Comparison of ENCODE assay signal across 18 cellular contexts in the genomic region with DNA sequence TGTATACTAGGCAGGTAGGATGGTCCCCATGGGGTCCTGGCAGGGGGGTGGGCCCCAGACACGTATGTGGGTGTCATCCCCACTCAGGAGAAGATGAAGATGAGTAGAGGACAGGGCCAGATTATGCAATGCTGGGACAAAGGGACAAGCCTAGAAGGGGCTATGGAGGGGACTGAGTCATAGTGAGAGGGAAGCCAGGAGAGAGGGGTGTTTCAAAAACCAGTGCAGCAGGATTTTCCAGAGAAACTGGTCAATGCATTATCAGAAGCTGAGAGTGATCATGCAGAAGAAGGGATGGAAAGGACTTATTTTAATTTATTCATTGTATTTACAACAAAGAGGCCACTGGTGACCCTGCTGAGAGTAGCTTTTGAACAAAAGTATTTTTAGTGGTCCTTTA.
DNase-seq lines count a peak whose midpoint lies in the region; ATAC-seq and TF ChIP-seq lines count a peak whose summit lies in the region.
"Had no signal": no experiment of that assay in that cellular context is flagged by ENCODE, and none has a peak within 500 bp of the region (broad histone marks: within the 10 kb centered on the region; RNA-seq: fewer than 3 reads in every experiment).

No MANE protein-coding gene starts in this region.

- H4K20me1 ChIP-seq in mammary epithelial cell (ENCODE audit: insufficient read depth, low read length) (no peaks in the 10 kb centered on the region), PC-3 (ENCODE audit: low read length) (no peaks in the 10 kb centered on the region)

- H3K4me1 ChIP-seq in mammary epithelial cell (ENCODE audit: insufficient read depth, low read length) (no peaks in the 10 kb centered on the region), PC-3 (ENCODE audit: insufficient read depth, low read length) (peaks cover 17% of the 10 kb centered on the region), foreskin keratinocyte (no peaks in the 10 kb centered on the region), mucosa of descending colon (ENCODE audit: low read depth) (no peaks in the 10 kb centered on the region)
- H3K4me1 ChIP-seq: Caco-2 had no signal

- in situ Hi-C loops in mammary epithelial cell (cut with MboI; ENCODE audit: low sequenced_read_pairs in 2 of 2), result no loop called here

- no peaks in the 10 kb centered on the region for H3K36me3 Mint-ChIP-seq in MCF 10A (ENCODE audit: insufficient read depth, unreplicated experiment)

- H3K4me3 Mint-ChIP-seq in MCF 10A (ENCODE audit: unreplicated experiment), result no peak overlapping the region
- H3K4me3 Mint-ChIP-seq: B cell had no signal

- H3F3A ChIP-seq in PC-3 (ENCODE audit: low read length, unreplicated experiment), result no peaks in the 10 kb centered on the region

- BruUV-seq in mammary epithelial cell (replicated peaks; lab: Mats Ljungman, UMichigan), result no TSS peak
- no TSS peak for BruUV-seq in MCF 10A (replicated peaks; lab: Mats Ljungman, UMichigan)
- BruUV-seq in PC-3 (replicated peaks; lab: Mats Ljungman, UMichigan), result no TSS peak

- H3K9me2 ChIP-seq in PC-3 (replicated peaks; ENCODE audit: low read length), result no peaks in the 10 kb centered on the region
- H3K9me2 ChIP-seq: SK-N-SH had no signal

- no peaks in the 10 kb centered on the region for H3K27me3 Mint-ChIP-seq in MCF 10A (ENCODE audit: insufficient read depth, unreplicated experiment)
- H3K27me3 Mint-ChIP-seq: B cell had no signal

- H3K9me3 ChIP-seq in mammary epithelial cell (replicated peaks; ENCODE audit: insufficient read depth, low read length), result no peaks in the 10 kb centered on the region
- H3K9me3 ChIP-seq in PC-3 (ENCODE audit: low read length), result no peaks in the 10 kb centered on the region
- H3K9me3 ChIP-seq in mucosa of descending colon, result no peaks in the 10 kb centered on the region
- H3K9me3 ChIP-seq: Caco-2, SK-N-SH had no signal

- H3K27me3 ChIP-seq in mammary epithelial cell (ENCODE audit: insufficient read depth, low read length) (no peaks in the 10 kb centered on the region), PC-3 (ENCODE audit: low read length) (no peaks in the 10 kb centered on the region), foreskin keratinocyte (no peaks in the 10 kb centered on the region)

- H2AFZ ChIP-seq in mammary epithelial cell (ENCODE audit: low read depth, low read length) (no peak overlapping the region), PC-3 (ENCODE audit: low read length) (no peak overlapping the region)

- H3K27ac ChIP-seq in mammary epithelial cell (ENCODE audit: insufficient read depth, low read depth, low read length) (no peak overlapping the region), PC-3 (ENCODE audit: low read length) (no peak overlapping the region), foreskin keratinocyte (no peak overlapping the region)

- peak; percentile 35 for DNase-seq in mammary epithelial cell
- no peak for DNase-seq in MCF 10A (ENCODE audit: unreplicated experiment)
- DNase-seq in PC-3, result peak; percentile 90
- DNase-seq in foreskin keratinocyte, result peak in 1 of 2 donors; percentile 18
- no peak for DNase-seq in mucosa of descending colon
- no peak for DNase-seq in GOT3 (lab: John Stamatoyannopoulos, UW)
- DNase-seq: Caco-2, KG1, MV-4-11, NCI-H1694 treated with DMSO at 0.1 percent for 48 hours, NCI-H2171, NCI-H446 treated with DMSO at 0.1 percent for 48 hours, NCI-H69, SHP77 treated with DMSO at 0.1 percent for 48 hours, SK-N-SH had no signal

- CTCF ChIA-PET in mammary epithelial cell (lab: Charles Lee; ENCODE audit: low non-redundant PET), result no interaction called here
- CTCF ChIA-PET in MCF 10A (lab: Yijun Ruan, JAX), result interaction anchor here (1.3 kb wide), 1 partner anchor 144 kb away, joined by 6 read pairs; no protein-coding TSS in a partner anchor
- CTCF ChIA-PET in PC-3 (lab: Charles Lee), result no interaction called here

- H3K9ac ChIP-seq in mammary epithelial cell (ENCODE audit: insufficient read depth, low read length) (no peak overlapping the region), PC-3 (ENCODE audit: low read length) (no peak overlapping the region)
- H3K9ac ChIP-seq: SK-N-SH had no signal

- H3K36me3 ChIP-seq in mammary epithelial cell (ENCODE audit: insufficient read depth, low read length) (no peaks in the 10 kb centered on the region), PC-3 (ENCODE audit: low read depth, low read length) (no peaks in the 10 kb centered on the region), mucosa of descending colon (ENCODE audit: low read depth) (no peaks in the 10 kb centered on the region)

- no peak overlapping the region for H3K4me3 ChIP-seq in mammary epithelial cell (replicated peaks in 1 of 3; ENCODE audit: insufficient read depth in 1 of 3, low read depth in 2 of 3, low read length in 3 of 3)
- no peak overlapping the region for H3K4me3 ChIP-seq in PC-3 (ENCODE audit: low read length)
- H3K4me3 ChIP-seq in mucosa of descending colon, result no peak overlapping the region

- no peak overlapping the region for H3K27ac Mint-ChIP-seq in MCF 10A (ENCODE audit: low read depth, unreplicated experiment)
- H3K27ac Mint-ChIP-seq: B cell had no signal

- H3K9me3 Mint-ChIP-seq in MCF 10A (ENCODE audit: unreplicated experiment), result no peaks in the 10 kb centered on the region

- TF ChIP-seq CTCF in mammary epithelial cell (conservative IDR thresholded peaks at IDR 0.05 in 1 of 2, IDR thresholded peaks at IDR 0.05 in 1 of 2; ENCODE audit: extremely low read depth in 1 of 2, insufficient read depth in 1 of 2, low read depth in 1 of 2, low read length in 2 of 2) (no peak), MCF 10A (IDR thresholded peaks at IDR 0.05; ENCODE audit: unreplicated experiment) (no peak), PC-3 (conservative IDR thresholded peaks at IDR 0.05; ENCODE audit: low read depth, low read length) (no peak), foreskin keratinocyte (conservative IDR thresholded peaks at IDR 0.05) (no peak), mucosa of descending colon (IDR thresholded peaks at IDR 0.05) (no peak)

- WGBS in mammary epithelial cell (ENCODE audit: low coverage, missing lambda C conversion rate), result 83% methylated on average over 1 of the region's 1 CpG

- dilution Hi-C loops in mammary epithelial cell (cut with HindIII; ENCODE audit: low sequenced_read_pairs), result no loop called here

- peak; percentile 35 for ATAC-seq in PC-3
- ATAC-seq in foreskin keratinocyte, result peak; percentile 62
- no peak for ATAC-seq in mucosa of descending colon
- no peak for ATAC-seq in HG03159 (IDR thresholded peaks at IDR 0.05; ENCODE audit: unreplicated experiment)
- ATAC-seq: HepG2 had no signal

- intact Hi-C loops in mammary epithelial cell (cut with micrococcal nuclease), result no loop called here
- intact Hi-C loops in MCF 10A (cut with micrococcal nuclease), result no loop called here
- intact Hi-C loops in PC-3 (cut with micrococcal nuclease), result no loop called here
- intact Hi-C loops in mucosa of descending colon (cut with DNase I, micrococcal nuclease), result no loop called here

- H3K4me1 Mint-ChIP-seq in MCF 10A (ENCODE audit: insufficient read depth, unreplicated experiment), result no peaks in the 10 kb centered on the region
- H3K4me1 Mint-ChIP-seq: B cell had no signal

- POLR2A ChIA-PET in MCF 10A (lab: Yijun Ruan, JAX), result no interaction called here
- POLR2A ChIA-PET in PC-3 (lab: Charles Lee; ENCODE audit: unreplicated experiment), result no interaction called here

- H3K79me2 ChIP-seq in mammary epithelial cell (ENCODE audit: insufficient read depth, low read length) (no peaks in the 10 kb centered on the region), PC-3 (ENCODE audit: low read length) (no peaks in the 10 kb centered on the region)

- H3K4me2 ChIP-seq in mammary epithelial cell (ENCODE audit: insufficient read depth, low read depth, low read length), result no peak overlapping the region
- peak overlapping the region; percentile 44 for H3K4me2 ChIP-seq in PC-3 (ENCODE audit: low read length)
- H3K4me2 ChIP-seq: SK-N-SH had no signal

Comparison
In these comparisons a context has a peak if more than half of its experiments do, and no peak if none do; other contexts are left out.
1. DNase-seq: peak in mammary epithelial cell (single experiment) and PC-3 (single experiment); none in MCF 10A (single experiment), mucosa of descending colon (0 of 3) and GOT3 (single experiment).
2. ATAC-seq: peak in PC-3 (single experiment) and foreskin keratinocyte (single experiment); none in mucosa of descending colon (single experiment) and HG03159 (single experiment).